In the genomic region with DNA sequence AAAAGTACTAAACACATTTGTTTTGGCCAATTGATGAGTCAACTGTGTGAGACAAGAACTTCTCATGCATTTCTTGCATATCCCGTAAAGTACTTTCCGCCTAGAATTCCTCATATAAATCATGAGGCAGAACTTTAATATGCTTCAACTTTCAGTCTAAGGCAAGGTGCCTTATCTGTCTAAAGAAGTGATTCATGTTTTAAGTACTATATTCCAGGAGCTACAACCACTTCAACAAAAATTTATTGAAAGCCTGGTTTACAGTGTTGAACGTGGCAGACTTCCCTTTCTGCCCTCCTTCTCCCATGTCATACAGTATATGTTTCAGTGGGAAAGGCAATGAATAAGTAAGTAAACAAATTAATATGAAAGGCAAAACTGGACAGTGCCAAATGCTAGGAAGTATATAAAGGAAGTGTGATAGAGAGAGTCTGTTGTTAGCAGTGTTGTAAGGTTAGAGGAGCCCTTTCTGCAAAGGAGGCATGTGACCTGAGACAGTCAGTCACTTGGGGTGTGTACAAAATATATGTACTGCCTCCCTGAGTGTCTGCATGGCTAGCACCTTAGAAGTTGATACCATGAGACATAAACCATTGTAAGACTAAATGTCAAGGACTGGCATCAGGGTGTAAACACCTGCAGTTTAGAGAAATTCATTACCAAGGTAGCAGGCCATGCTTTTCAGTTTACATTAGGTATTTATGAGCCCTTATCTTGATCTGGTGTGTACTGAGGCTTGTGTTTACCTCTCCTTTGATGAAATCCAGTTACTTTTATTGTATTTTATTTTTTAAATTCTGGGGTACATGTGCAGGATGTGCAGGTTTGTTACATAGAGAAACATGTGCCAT, we compare ENCODE assay signal across 18 cellular contexts.
DNase-seq lines count a peak whose midpoint lies in the region; ATAC-seq, FAIRE-seq and TF ChIP-seq lines count a peak whose summit lies in the region.
"Had no signal": no experiment of that assay in that cellular context is flagged by ENCODE, and none has a peak within 500 bp of the region (broad histone marks: within the 10 kb centered on the region; RNA-seq: fewer than 3 reads in every experiment).

No MANE protein-coding gene starts in this region.

- TF ChIP-seq POLR2A in prostate gland (IDR thresholded peaks at IDR 0.05) (no peak), Peyer's patch (IDR thresholded peaks at IDR 0.05) (no peak)

- DNase-seq in LHCN-M2 (ENCODE audit: low read depth) (peak; percentile 68), astrocyte of the hippocampus (ENCODE audit: low read depth, low spot score) (peak; percentile 2), prostate gland (ENCODE audit: low spot score) (peak; percentile 5), RCC 7860 (ENCODE audit: low spot score) (no peak), Peyer's patch (no peak)
- DNase-seq: activated CD4-positive, alpha-beta memory T cell treated with anti-CD3 and anti-CD28 coated beads, Interleukin-2, amount 10 ng/mL, durations not matched to agents 7 days and 5 days; aorta; C1 segment of cervical spinal cord; GF-D8; left ventricle myocardium superior; naive B cell; psoas muscle; stimulated activated CD4-positive, alpha-beta T cell treated with anti-CD3 and anti-CD28 coated beads, Interleukin-15, amount 100 ng/mL, for 24 hours had no signal

- H3K79me2 ChIP-seq in DOHH2 (ENCODE audit: control insufficient read depth, low read length) = peaks cover 26% of the 10 kb centered on the region

- TF ChIP-seq CTCF in DOHH2 (IDR thresholded peaks at IDR 0.05; ENCODE audit: low read depth, low read length, poor library complexity, severe bottlenecking) = no peak
- no peak for TF ChIP-seq CTCF in prostate gland (IDR thresholded peaks at IDR 0.05)
- no peak for TF ChIP-seq CTCF in Peyer's patch (IDR thresholded peaks at IDR 0.05)

- H3K27ac ChIP-seq in DOHH2 (ENCODE audit: low read depth, low read length) = 0 out of 2 replicates have a peak overlapping the region, but pooled peaks have one; percentile 4
- H3K27ac ChIP-seq in prostate gland = no peak overlapping the region
- H3K27ac ChIP-seq in Peyer's patch = no peak overlapping the region
- H3K27ac ChIP-seq: psoas muscle, SK-N-MC had no signal

- WGBS in prostate gland = 27% methylated on average over 3 of the region's 3 CpGs

- FAIRE-seq in RCC 7860 (lab: Jason Lieb, UNC) = no peak
- FAIRE-seq: GM19239 had no signal

- intact Hi-C loops in prostate gland (cut with DNase I) = no loop called here

- H3F3A ChIP-seq in DOHH2 (ENCODE audit: control insufficient read depth, insufficient read depth) = peaks cover 16% of the 10 kb centered on the region

- no peak overlapping the region for H3K4me2 ChIP-seq in DOHH2 (ENCODE audit: low read length)

- H3K36me3 ChIP-seq in DOHH2 (ENCODE audit: control insufficient read depth, low read length) (0 out of 2 replicates have a peak, but pooled peaks cover 3% of the 10 kb centered on the region), prostate gland (no peaks in the 10 kb centered on the region), Peyer's patch (no peaks in the 10 kb centered on the region)

- H4K20me1 ChIP-seq in DOHH2 (ENCODE audit: control insufficient read depth, insufficient read depth, low read depth, low read length) = no peaks in the 10 kb centered on the region

- H3K4me1 ChIP-seq in DOHH2 (ENCODE audit: control insufficient read depth, low read length) (peaks cover 81% of the 10 kb centered on the region), prostate gland (replicated peaks) (no peaks in the 10 kb centered on the region), Peyer's patch (no peaks in the 10 kb centered on the region)
- H3K4me1 ChIP-seq: psoas muscle had no signal

- H3K9me3 ChIP-seq in DOHH2 (ENCODE audit: control insufficient read depth, insufficient read depth, low read length) (no peaks in the 10 kb centered on the region), prostate gland (no peaks in the 10 kb centered on the region), Peyer's patch (no peaks in the 10 kb centered on the region)
- H3K9me3 ChIP-seq: psoas muscle had no signal

- no peaks in the 10 kb centered on the region for H3K9me2 ChIP-seq in DOHH2 (replicated peaks; ENCODE audit: control insufficient read depth, low read length)

- ATAC-seq in HG03159 (IDR thresholded peaks at IDR 0.05; ENCODE audit: unreplicated experiment) (no peak), GM18519 (IDR thresholded peaks at IDR 0.05; ENCODE audit: low FRiP score, unreplicated experiment) (no peak)
- ATAC-seq: left ventricle myocardium superior, psoas muscle had no signal

- no peaks in the 10 kb centered on the region for H3K27me3 ChIP-seq in DOHH2 (ENCODE audit: control insufficient read depth, low read length)
- H3K27me3 ChIP-seq in prostate gland (replicated peaks; ENCODE audit: insufficient read depth) = no peaks in the 10 kb centered on the region
- H3K27me3 ChIP-seq in Peyer's patch = no peaks in the 10 kb centered on the region

- H3K4me3 ChIP-seq in DOHH2 (ENCODE audit: low read length) (no peak overlapping the region), prostate gland (no peak overlapping the region), Peyer's patch (no peak overlapping the region)
- H3K4me3 ChIP-seq: psoas muscle, SK-N-MC had no signal

Comparison
In these comparisons a context has a peak if more than half of its experiments do, and no peak if none do; other contexts are left out.
1. DNase-seq: peak in LHCN-M2 (single experiment), astrocyte of the hippocampus (single experiment) and prostate gland (single experiment); none in RCC 7860 (single experiment) and Peyer's patch (0 of 3).